ENCODE assay signal across 25 cellular contexts in the genomic region with DNA sequence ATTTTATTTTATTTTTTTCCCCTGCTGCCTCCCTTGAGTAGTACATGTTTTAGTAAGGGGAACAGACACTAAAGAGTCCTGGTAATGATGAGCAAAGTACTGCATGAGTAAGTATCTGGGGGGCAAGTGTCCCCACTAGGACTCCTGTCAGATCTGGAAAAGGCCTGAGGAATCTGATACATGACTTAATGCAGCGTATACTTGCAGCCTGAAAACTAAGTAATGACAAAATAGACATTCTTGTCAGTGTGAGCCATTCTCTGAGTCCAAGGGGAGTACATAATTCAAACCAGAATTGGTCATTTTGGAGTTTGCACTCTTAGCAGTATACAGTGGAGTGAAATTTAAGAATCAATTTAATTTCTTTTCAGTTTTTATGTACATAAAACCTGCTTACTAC.
"Had no signal": no experiment of that assay in that cellular context is flagged by ENCODE, and none has a peak within 500 bp of the region (broad histone marks: within the 10 kb centered on the region; RNA-seq: fewer than 3 reads in every experiment).

No MANE protein-coding gene starts in this region.

- H3K27me3 Mint-ChIP-seq: naive thymus-derived CD4-positive, alpha-beta T cell; stimulated activated memory B cell treated with anti-CD40 and anti-IgM and Interleukin-4, amounts not matched to agents 10 μg/mL and 1 μg/mL and 100 μg/mL, for 72 hours; stimulated activated naive CD8-positive, alpha-beta T cell treated with anti-CD3 and anti-CD28 coated beads, Interleukin-15, Interleukin-2, amounts not matched to agents 100 ng/mL and 50 ng/mL, for 24 hours had no signal

- H3K9me3 Mint-ChIP-seq: naive thymus-derived CD4-positive, alpha-beta T cell; stimulated activated memory B cell treated with anti-CD40 and anti-IgM and Interleukin-4, amounts not matched to agents 10 μg/mL and 1 μg/mL and 100 μg/mL, for 72 hours; stimulated activated naive CD8-positive, alpha-beta T cell treated with anti-CD3 and anti-CD28 coated beads, Interleukin-15, Interleukin-2, amounts not matched to agents 100 ng/mL and 50 ng/mL, for 24 hours had no signal

- H3K27ac ChIP-seq: hepatocyte, neutrophil, psoas muscle, right lobe of liver, spleen, tibial artery, upper lobe of left lung, vagina had no signal

- H3K4me2 ChIP-seq: hepatocyte had no signal

- H3K27ac Mint-ChIP-seq: stimulated activated memory B cell treated with anti-CD40 and anti-IgM and Interleukin-4, amounts not matched to agents 10 μg/mL and 1 μg/mL and 100 μg/mL, for 72 hours; stimulated activated naive CD8-positive, alpha-beta T cell treated with anti-CD3 and anti-CD28 coated beads, Interleukin-15, Interleukin-2, amounts not matched to agents 100 ng/mL and 50 ng/mL, for 24 hours had no signal

- H3K79me2 ChIP-seq: hepatocyte had no signal

- H3K4me3 Mint-ChIP-seq: naive thymus-derived CD4-positive, alpha-beta T cell; stimulated activated memory B cell treated with anti-CD40 and anti-IgM and Interleukin-4, amounts not matched to agents 10 μg/mL and 1 μg/mL and 100 μg/mL, for 72 hours; stimulated activated naive CD8-positive, alpha-beta T cell treated with anti-CD3 and anti-CD28 coated beads, Interleukin-15, Interleukin-2, amounts not matched to agents 100 ng/mL and 50 ng/mL, for 24 hours had no signal

- H2AFZ ChIP-seq: hepatocyte had no signal

- H3K36me3 ChIP-seq: right lobe of liver had no signal

- DNase-seq: cortex of kidney; dorsolateral prefrontal cortex; effector CD8-positive, alpha-beta T cell; foreskin melanocyte; head of caudate nucleus; kidney; left cardiac atrium; left ventricle myocardium superior; mesendoderm; naive thymus-derived CD4-positive, alpha-beta T cell; psoas muscle; retina; right lobe of liver; spleen; stimulated activated CD4-positive, alpha-beta T cell treated with anti-CD3 and anti-CD28 coated beads, Interleukin-15, amount 100 ng/mL, for 24 hours; stimulated activated CD4-positive, alpha-beta T cell treated with anti-CD3 and anti-CD28 coated beads, Interleukin-1b, Interleukin-23, amount 100 ng/mL, for 48 hours; stimulated activated CD4-positive, alpha-beta T cell treated with anti-CD3 and anti-CD28 coated beads, Interleukin-4, amount 100 ng/mL, for 24 hours; tibial artery; upper lobe of left lung had no signal

- ATAC-seq: left cardiac atrium; left ventricle myocardium superior; naive thymus-derived CD4-positive, alpha-beta T cell; psoas muscle; right lobe of liver; stimulated activated memory B cell treated with anti-CD40 and anti-IgM and Interleukin-4, amounts not matched to agents 10 μg/mL and 1 μg/mL and 100 μg/mL, for 72 hours had no signal

- FAIRE-seq: kidney had no signal

- H3K4me3 ChIP-seq: dorsolateral prefrontal cortex, hepatocyte, lung, psoas muscle, right lobe of liver, spleen, tibial artery, upper lobe of left lung, vagina had no signal

- H3K27me3 ChIP-seq: dorsolateral prefrontal cortex, hepatocyte, neutrophil, right lobe of liver, spleen, tibial artery, upper lobe of left lung, vagina had no signal

- H3K9me3 ChIP-seq: neutrophil, right lobe of liver, spleen, tibial artery, upper lobe of left lung, vagina had no signal
